In the genomic region with DNA sequence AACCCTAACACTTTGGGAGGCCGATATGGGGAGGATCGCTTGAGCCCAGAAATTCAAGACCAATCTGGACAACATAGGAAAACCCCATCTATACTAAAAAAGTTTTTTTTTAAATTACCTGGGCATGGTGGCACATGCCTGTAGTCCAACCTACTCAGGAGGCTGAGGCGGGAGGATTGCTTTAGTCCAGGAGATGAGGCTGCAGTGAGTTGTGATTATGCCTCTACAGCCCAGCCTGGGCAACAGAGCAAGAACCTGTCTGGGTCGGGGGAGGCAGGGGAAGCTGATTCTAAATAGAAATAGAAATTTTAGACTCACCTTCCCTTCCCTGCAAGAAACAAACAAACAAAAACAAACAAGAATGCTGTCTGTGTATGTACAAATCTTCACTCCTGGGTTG, we compare ENCODE assay signal across 8 cellular contexts.
"Had no signal": no experiment of that assay in that cellular context is flagged by ENCODE, and none has a peak within 500 bp of the region (broad histone marks: within the 10 kb centered on the region; RNA-seq: fewer than 3 reads in every experiment).

No MANE protein-coding gene starts in this region.

- ATAC-seq: GM12878 had no signal

- H3K4me3 ChIP-seq: GM12878 had no signal

- FAIRE-seq: G401.6, GM12878, GM12891, GM12892, GM18507, GM19239 had no signal

- DNase-seq: GDM1, GF-D8 had no signal
